19 cellular contexts compared by ENCODE assay signal in the genomic region with DNA sequence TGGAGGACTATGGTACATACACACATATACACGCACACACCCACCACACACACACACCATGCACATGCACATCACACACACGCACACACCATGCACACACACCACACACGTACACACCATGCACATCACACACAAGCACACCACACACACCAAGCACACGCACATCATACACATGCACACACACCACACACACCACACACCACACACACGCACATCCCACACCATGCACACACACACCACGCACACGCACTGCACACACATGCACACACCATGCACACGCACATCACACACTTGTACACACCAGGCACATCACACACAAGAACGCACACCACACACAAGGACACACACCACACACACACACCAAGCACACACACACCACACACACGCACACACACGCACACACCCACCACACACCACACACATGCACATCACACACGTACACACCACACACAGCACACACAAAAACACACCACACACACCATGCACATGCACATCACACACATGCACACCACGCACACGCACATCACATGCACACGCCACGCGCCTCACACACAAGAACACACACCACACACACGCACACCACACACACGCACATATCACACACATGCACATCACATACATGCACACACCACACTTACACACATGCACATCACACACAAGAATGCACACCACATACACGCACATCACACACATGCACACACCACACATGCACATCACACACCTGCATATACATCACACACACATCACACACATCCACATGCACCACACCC. TPM values are rescaled to one million over a fixed set of nuclear protein-coding genes. Genes with fewer than 3 reads are reported as not detected.
DNase-seq lines count a peak whose midpoint lies in the region; ATAC-seq, FAIRE-seq and TF ChIP-seq lines count a peak whose summit lies in the region.
"Had no signal": no experiment of that assay in that cellular context is flagged by ENCODE, and none has a peak within 500 bp of the region (broad histone marks: within the 10 kb centered on the region; RNA-seq: fewer than 3 reads in every experiment).

No MANE protein-coding gene starts in this region.

- peak; percentile 100 for FAIRE-seq in HTR-8/SVneo (lab: Jason Lieb, UNC)
- FAIRE-seq in GM12878 (lab: Jason Lieb, UNC), result no peak
- FAIRE-seq: D721Med had no signal

- in situ Hi-C loops in GM12878 (cut with MboI), result no loop called here

- H3K14ac ChIP-seq in neuronal stem cell (ENCODE audit: low read length), result peak overlapping the region; percentile 72

- H3K18ac ChIP-seq in neuronal stem cell (ENCODE audit: low read length), result peak overlapping the region; percentile 48

- H2BK12ac ChIP-seq in neuronal stem cell (ENCODE audit: low read length), result peak overlapping the region; percentile 65

- no peak for TF ChIP-seq POLR2A in GM12878 (IDR thresholded peaks at IDR 0.05; ENCODE audit: low read depth, low read length)

- H3K23ac ChIP-seq in neuronal stem cell (ENCODE audit: low read depth, low read length, poor library complexity), result peak overlapping the region; percentile 29

- H4K8ac ChIP-seq in neuronal stem cell (ENCODE audit: low read depth, low read length), result peak overlapping the region; percentile 70

- H2AK5ac ChIP-seq in neuronal stem cell (ENCODE audit: low read depth, low read length), result no peak overlapping the region

- H3K36me3 Mint-ChIP-seq in endothelial cell (ENCODE audit: low read depth, unreplicated experiment), result peaks cover 15% of the 10 kb centered on the region
- H3K36me3 Mint-ChIP-seq: T-cell had no signal

- CTCF ChIA-PET in GM12878 (lab: Yijun Ruan, JAX), result no interaction called here

- H2BK5ac ChIP-seq in neuronal stem cell (ENCODE audit: low read length), result no peak overlapping the region

- peak overlapping the region; percentile 58 for H3K4ac ChIP-seq in neuronal stem cell (ENCODE audit: low read length)

- H3K9me3 Mint-ChIP-seq in endothelial cell (ENCODE audit: unreplicated experiment), result no peaks in the 10 kb centered on the region
- H3K9me3 Mint-ChIP-seq: GM23338, T-cell had no signal

- peaks cover 5% of the 10 kb centered on the region for H3K27me3 Mint-ChIP-seq in endothelial cell (ENCODE audit: unreplicated experiment)

- H3K79me1 ChIP-seq in neuronal stem cell (ENCODE audit: low read depth, low read length), result peaks cover 29% of the 10 kb centered on the region

- no peak overlapping the region for H2BK120ac ChIP-seq in neuronal stem cell (ENCODE audit: low read depth, low read length)

- H3K9me3 ChIP-seq in BLaER1 treated with 17β-estradiol and CSF1 and Interleukin-3, amounts not matched to agents 10 nM and 100 nM (replicated peaks in 1 of 11), result peaks cover 0 to 13% (median 0%) of the 10 kb centered on the region in 11 experiments; a peak in 4 of 22 replicates
- H3K9me3 ChIP-seq in GM12878 (replicated peaks; ENCODE audit: control insufficient read depth, insufficient read depth, low read length) (no peaks in the 10 kb centered on the region; the same call in 2 of the 3 replicates), neuronal stem cell (replicated peaks in 1 of 2; ENCODE audit: control insufficient read depth in 2 of 2, insufficient read depth in 1 of 2, low read depth in 1 of 2, low read length in 2 of 2) (peaks cover 5 to 9% of the 10 kb centered on the region in 2 donors)
- H3K9me3 ChIP-seq: Peyer's patch had no signal

- no peak overlapping the region for H3K9ac ChIP-seq in BLaER1 treated with 17β-estradiol and CSF1 and Interleukin-3, amounts not matched to agents 10 nM and 100 nM
- no peak overlapping the region for H3K9ac ChIP-seq in GM12878 (ENCODE audit: control insufficient read depth, insufficient read depth, low read length)
- H3K9ac ChIP-seq in neuronal stem cell (ENCODE audit: low read depth, low read length, poor library complexity), result peak overlapping the region; percentile 81

- peaks cover 21% of the 10 kb centered on the region for H3K4me1 Mint-ChIP-seq in endothelial cell (ENCODE audit: unreplicated experiment)

- H4K91ac ChIP-seq in neuronal stem cell (ENCODE audit: low read depth, low read length, poor library complexity), result peak overlapping the region; percentile 28

- TF ChIP-seq RAD21 in GM12878 (IDR thresholded peaks at IDR 0.05; ENCODE audit: insufficient read depth, low read depth, low read length), result no peak

- no peak overlapping the region for H3K27ac Mint-ChIP-seq in endothelial cell (ENCODE audit: unreplicated experiment)
- H3K27ac Mint-ChIP-seq: GM23338, T-cell had no signal

- H3K4me2 ChIP-seq in BLaER1 treated with 17β-estradiol and CSF1 and Interleukin-3, amounts not matched to agents 10 nM and 100 nM, result peak overlapping the region in 8 of 11 experiments; percentile 7 to 76 (median 63); a peak in 15 of 22 replicates
- H3K4me2 ChIP-seq in GM12878 (ENCODE audit: control insufficient read depth, insufficient read depth) (no peak overlapping the region), neuronal stem cell (ENCODE audit: insufficient read depth, low read length, poor library complexity, severe bottlenecking) (no peak overlapping the region)
- H3K4me2 ChIP-seq: GM23338 had no signal

- H3K4me1 ChIP-seq in BLaER1 treated with 17β-estradiol and CSF1 and Interleukin-3, amounts not matched to agents 10 nM and 100 nM, result peaks cover 22 to 89% (median 83%) of the 10 kb centered on the region in 10 experiments
- H3K4me1 ChIP-seq in GM12878 (ENCODE audit: control insufficient read depth, insufficient read depth, low read length) (peaks cover 17% of the 10 kb centered on the region), neuronal stem cell (ENCODE audit: control insufficient read depth in 2 of 2, insufficient read depth in 1 of 2, low read depth in 1 of 2, low read length in 2 of 2) (peaks cover 8 to 22% of the 10 kb centered on the region in 2 donors)

- H3K27ac ChIP-seq in BLaER1 treated with 17β-estradiol and CSF1 and Interleukin-3, amounts not matched to agents 10 nM and 100 nM, result no peak overlapping the region
- no peak overlapping the region for H3K27ac ChIP-seq in GM12878 (ENCODE audit: control insufficient read depth, insufficient read depth)
- H3K27ac ChIP-seq in neuronal stem cell (replicated peaks; ENCODE audit: low read length), result no peak overlapping the region
- H3K27ac ChIP-seq: Peyer's patch had no signal

- ATAC-seq in GM12878, result no peak
- ATAC-seq: GM23338, HCT116, SK-N-SH treated with all-trans-retinoic acid at 6 μM for 48 hours, T-cell had no signal

- H2AFZ ChIP-seq in GM12878 (ENCODE audit: control insufficient read depth, low read depth, low read length) (no peak overlapping the region), neuronal stem cell (ENCODE audit: low read length) (no peak overlapping the region)
- H2AFZ ChIP-seq: GM23338 had no signal

- BruUV-seq in GM12878 (replicated peaks; lab: Mats Ljungman, UMichigan), result no TSS peak

- H3K79me2 ChIP-seq in GM12878 (ENCODE audit: control insufficient read depth, insufficient read depth, low read length), result no peaks in the 10 kb centered on the region

- H2BK15ac ChIP-seq in neuronal stem cell (ENCODE audit: low read length), result no peak overlapping the region

- no peak for TF ChIP-seq CTCF in GM12878 (IDR thresholded peaks at IDR 0.05 in 2 of 3, conservative IDR thresholded peaks at IDR 0.05 in 1 of 3; ENCODE audit: control insufficient read depth in 2 of 3, extremely low read depth in 1 of 3, insufficient read depth in 1 of 3, low read depth in 3 of 3, low read length in 3 of 3)
- no peak for TF ChIP-seq CTCF in endothelial cell (IDR thresholded peaks at IDR 0.05; ENCODE audit: unreplicated experiment)

- POLR2A ChIA-PET in GM12878 (lab: Charles Lee), result no interaction called here

- WGBS in GM12878 (ENCODE audit: insufficient coverage, insufficient replicate concordance, low lambda C conversion rate, missing lambda C conversion rate), result 78% methylated on average over 18 of the region's 20 CpGs
- WGBS in neuronal stem cell (ENCODE audit: extremely low coverage in 2 of 2, insufficient read length in 2 of 2, insufficient replicate concordance in 1 of 2), 2 donors, result 100% methylated on average over 4 of the region's 20 CpGs; no CpG with 5 or more reads in 1 of the 2 donors

- SMC1A ChIA-PET in GM12878 (lab: Charles Lee; ENCODE audit: uncharacterized antibody, unreplicated experiment), result no interaction called here

- H4K20me1 ChIP-seq in BLaER1 treated with 17β-estradiol and CSF1 and Interleukin-3, amounts not matched to agents 10 nM and 100 nM, result peaks cover 0 to 77% (median 52%) of the 10 kb centered on the region in 11 experiments; a peak in 20 of 22 replicates
- no peaks in the 10 kb centered on the region for H4K20me1 ChIP-seq in GM12878 (ENCODE audit: control insufficient read depth, insufficient read depth)

- RAD21 ChIA-PET in GM12878 (lab: Charles Lee; ENCODE audit: unreplicated experiment), result no interaction called here

- DNase-seq in HTR-8/SVneo (ENCODE audit: insufficient read length, low spot score), result no peak
- DNase-seq in GM12878 (ENCODE audit: low read depth, low spot score), result no peak
- no peak for DNase-seq in neuronal stem cell (ENCODE audit: low spot score)
- DNase-seq in NCI-H345 (lab: John Stamatoyannopoulos, UW), result no peak
- no peak for DNase-seq in NCI-H2081 (lab: John Stamatoyannopoulos, UW)
- DNase-seq in endothelial cell (ENCODE audit: low spot score), result no peak
- DNase-seq: KBM-7, NCI-H1092, NCI-H1436, NCI-H187 treated with DMSO at 0.1 percent for 48 hours, NCI-H226, Peyer's patch, T-cell had no signal

- no peaks in the 10 kb centered on the region for H3K36me3 ChIP-seq in BLaER1 treated with 17β-estradiol and CSF1 and Interleukin-3, amounts not matched to agents 10 nM and 100 nM
- H3K36me3 ChIP-seq in GM12878 (ENCODE audit: control insufficient read depth in 2 of 2, insufficient read depth in 2 of 2, low read length in 1 of 2) (no peaks in the 10 kb centered on the region), neuronal stem cell (replicated peaks in 1 of 2; ENCODE audit: control insufficient read depth in 2 of 2, insufficient read depth in 2 of 2, low read length in 2 of 2) (peaks cover 17% of the 10 kb centered on the region in 2 donors)
- H3K36me3 ChIP-seq: Peyer's patch had no signal

- intact Hi-C loops in GM12878 (cut with micrococcal nuclease; ENCODE audit: unreplicated experiment), result no loop called here

- no peak overlapping the region for H3K4me3 Mint-ChIP-seq in endothelial cell (ENCODE audit: unreplicated experiment)
- H3K4me3 Mint-ChIP-seq: GM23338, T-cell had no signal

- H3K27me3 ChIP-seq in BLaER1 treated with 17β-estradiol and CSF1 and Interleukin-3, amounts not matched to agents 10 nM and 100 nM, result peaks cover 81 to 100% (median 99%) of the 10 kb centered on the region in 11 experiments
- H3K27me3 ChIP-seq in GM12878 (replicated peaks in 1 of 2; ENCODE audit: control insufficient read depth in 2 of 2, insufficient read depth in 2 of 2, low read length in 1 of 2), result peaks cover 0 to 12% of the 10 kb centered on the region in 2 experiments; a peak in 2 of 4 replicates
- peaks cover 0 to 8% (median 0%) of the 10 kb centered on the region in 3 experiments for H3K27me3 ChIP-seq in neuronal stem cell (ENCODE audit: control insufficient read depth in 3 of 3, insufficient read depth in 3 of 3, low read depth in 1 of 3, low read length in 3 of 3)
- H3K27me3 ChIP-seq: Peyer's patch had no signal

- no peak for TF ChIP-seq EP300 in GM12878 (IDR thresholded peaks at IDR 0.05; ENCODE audit: borderline replicate concordance in 1 of 2, control insufficient read depth in 1 of 2, low read depth in 2 of 2, low read length in 2 of 2)

- H3K4me3 ChIP-seq in BLaER1 treated with 17β-estradiol and CSF1 and Interleukin-3, amounts not matched to agents 10 nM and 100 nM, result no peak overlapping the region
- H3K4me3 ChIP-seq in GM12878 (no peak overlapping the region), neuronal stem cell (ENCODE audit: low read length in 2 of 2) (peak overlapping the region in 1 of 2 donors; percentile 70)
- H3K4me3 ChIP-seq: GM23338, Peyer's patch had no signal

RNA-seq across cellular contexts. Expression of a gene that starts 9.2 kb away (rescaled TPM):
- total RNA-seq in GM12878 (2013; cell fraction: nucleolus; rRNA removed), result 4.5 and 5.1 TPM in 2 replicates
- total RNA-seq in GM12878 (2014; rRNA removed) (0.11 and 0.22 TPM in 2 replicates), GM12878 (2014; rRNA removed; fragmentation: Illumina TruSeq; extraction: Trizol) (0.36 and 0.51 TPM in 2 replicates), GM12878 (2021) (0.28 TPM in 1 of 2 replicates, not detected in the other), endothelial cell (ENCODE audit: unreplicated experiment) (20.7 TPM)
- polyA plus RNA-seq in GM12878 (2011; ENCODE audit: low read depth), result 0.42 TPM
- polyA plus RNA-seq in GM12878 (2011; rRNA removed) (0.45 and 0.53 TPM in 2 replicates), GM12878 (2014; fragmentation: Illumina TruSeq; extraction: Trizol) (0.24 and 0.32 TPM in 2 replicates), GM12878 (2014; fragmentation: Nextera tagmentation; extraction: Ambion mirVana) (under 1 TPM; 0.10 to 0.18 TPM), GM12878 (2014; rRNA removed) (0.08 and 0.29 TPM in 2 replicates), GM12878 (2016; fragmentation: Nextera tagmentation; extraction: Ambion mirVana) (under 1 TPM in 1 of 2 experiments, not detected in 1; 0.20 TPM)
- polyA plus RNA-seq in GM12878 (2011; cell fraction: cytosol; rRNA removed), result 0.38 and 0.57 TPM in 2 replicates
- 0.61 and 0.78 TPM in 2 replicates for polyA plus RNA-seq in GM12878 (2011; cell fraction: nucleus; rRNA removed)
- 0.76 and 0.88 TPM in 2 replicates for polyA plus RNA-seq in GM12878 (2012)
- polyA minus RNA-seq in GM12878 (2011; rRNA and poly(A)+ RNA removed), result 0.51 and 0.77 TPM in 2 replicates
- not detected in 2 replicates for polyA minus RNA-seq in GM12878 (2011; cell fraction: cytosol; rRNA and poly(A)+ RNA removed)
- polyA minus RNA-seq in GM12878 (2011; cell fraction: nucleus; rRNA and poly(A)+ RNA removed), result 0.24 TPM in 1 of 2 replicates, not detected in the other
- 44.9 TPM for polyA plus RNA-seq in neuronal stem cell (2013, experiment 1 of 2)
- polyA plus RNA-seq in neuronal stem cell (2013, experiment 2 of 2), result 45.6 TPM
- total RNA-seq: A172 had no signal

Comparison
In these comparisons a context has a peak if more than half of its experiments do, and no peak if none do; other contexts are left out.
1. H3K4me2 ChIP-seq: peak in BLaER1 treated with 17β-estradiol and CSF1 and Interleukin-3, amounts not matched to agents 10 nM and 100 nM (8 of 11); none in GM12878 (single experiment) and neuronal stem cell (single experiment).